Comparison of ENCODE assay signal across 15 cellular contexts in the genomic region with DNA sequence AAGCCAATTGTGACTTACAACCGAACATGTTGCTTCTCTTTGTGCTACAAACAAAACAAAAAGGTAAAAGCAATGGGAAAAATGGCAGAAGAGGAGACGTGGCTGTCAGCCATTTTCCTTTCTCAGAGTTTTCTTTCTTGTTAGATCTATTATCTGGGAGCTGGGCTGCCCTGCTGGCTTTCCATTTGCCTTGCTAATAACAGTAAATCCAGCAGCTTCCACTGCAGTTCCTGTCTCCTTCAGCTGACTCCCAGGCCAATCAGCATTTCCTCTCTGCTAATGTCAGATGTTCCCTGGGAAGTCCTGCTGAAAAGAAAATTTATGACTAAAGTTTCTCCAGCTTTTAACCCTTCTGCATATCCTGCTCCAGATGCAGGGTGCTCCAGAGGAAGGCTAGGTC.
DNase-seq lines count a peak whose midpoint lies in the region; ATAC-seq and TF ChIP-seq lines count a peak whose summit lies in the region.
"Had no signal": no experiment of that assay in that cellular context is flagged by ENCODE, and none has a peak within 500 bp of the region (broad histone marks: within the 10 kb centered on the region; RNA-seq: fewer than 3 reads in every experiment).

No MANE protein-coding gene starts in this region.

- H3K23ac ChIP-seq in IMR-90 (ENCODE audit: low read depth, low read length) (peak overlapping the region; percentile 12; the same call in 1 of the 2 replicates), mesendoderm (ENCODE audit: low read length) (no peak overlapping the region)

- peak overlapping the region in 1 of 2 experiments; percentile 43; a peak in 1 of 4 replicates for H4K8ac ChIP-seq in IMR-90 (ENCODE audit: low read depth in 2 of 2, low read length in 2 of 2)
- H4K8ac ChIP-seq in mesendoderm (ENCODE audit: low read depth, low read length), result no peak overlapping the region

- H3K27me3 Mint-ChIP-seq in endodermal cell (ENCODE audit: insufficient read depth), result no peaks in the 10 kb centered on the region

- H2BK5ac ChIP-seq in IMR-90 (ENCODE audit: low read depth, low read length, poor library complexity, severe bottlenecking) (no peak overlapping the region), mesendoderm (ENCODE audit: low read length) (peak overlapping the region; percentile 59)

- no peak overlapping the region for H3K4me3 ChIP-seq in AG10803 (ENCODE audit: low read length)
- H3K4me3 ChIP-seq in IMR-90 (ENCODE audit: insufficient read depth, low read depth, low read length), result no peak overlapping the region
- no peak overlapping the region for H3K4me3 ChIP-seq in endodermal cell (ENCODE audit: low read length)
- H3K4me3 ChIP-seq in mesendoderm (ENCODE audit: low read length), result no peak overlapping the region
- H3K4me3 ChIP-seq in uterus, result no peak overlapping the region
- H3K4me3 ChIP-seq: PC-9 had no signal

- CTCF ChIA-PET in IMR-90 (lab: Yijun Ruan, JAX), result interaction anchor here (0.5 kb wide), 1 partner anchor 8 kb away, joined by 4 read pairs; no protein-coding TSS in a partner anchor

- peak overlapping the region; percentile 11; the same call in 1 of the 2 replicates for H2BK20ac ChIP-seq in IMR-90 (ENCODE audit: low read depth, low read length)

- H4K20me1 ChIP-seq in IMR-90 (ENCODE audit: insufficient read depth, low read length), result peaks cover 5% of the 10 kb centered on the region; the same call in 1 of the 2 replicates

- H3K27me3 ChIP-seq in IMR-90 (ENCODE audit: control insufficient read depth, insufficient read depth, low read length) (no peaks in the 10 kb centered on the region), endodermal cell (ENCODE audit: control insufficient read depth, insufficient read depth, low read length, poor library complexity, severe bottlenecking) (no peaks in the 10 kb centered on the region), mesendoderm (ENCODE audit: insufficient read depth, low read length, poor library complexity) (no peaks in the 10 kb centered on the region), uterus (no peaks in the 10 kb centered on the region)

- peaks cover 38 to 57% of the 10 kb centered on the region in 2 experiments for H3K79me1 ChIP-seq in IMR-90 (ENCODE audit: low read depth in 1 of 2, low read length in 2 of 2)
- H3K79me1 ChIP-seq in mesendoderm (ENCODE audit: low read length), result peaks cover 2% of the 10 kb centered on the region

- DNase-seq in AG10803 (ENCODE audit: low read depth), result peak; percentile 34
- peak; percentile 23 for DNase-seq in IMR-90
- peak; percentile 85 for DNase-seq in endodermal cell
- DNase-seq in mesendoderm, result peak; percentile 95
- DNase-seq in substantia nigra (lab: John Stamatoyannopoulos, UW), result no peak
- DNase-seq in GM19240 (ENCODE audit: insufficient read length, low spot score), result no peak
- DNase-seq in uterus, result no peak
- DNase-seq: hypothalamus; Kasumi-1; NCI-H146; NCI-H446 treated with DMSO at 0.1 percent for 48 hours; nucleus accumbens; PC-9; stimulated activated naive CD4-positive, alpha-beta T cell treated with Interleukin-2 at 50 U/mL for 16 hours had no signal

- no peak overlapping the region for H2AFZ ChIP-seq in IMR-90 (replicated peaks; ENCODE audit: low read length, poor library complexity)
- H2AFZ ChIP-seq: PC-9 had no signal

- H2AK5ac ChIP-seq in IMR-90 (ENCODE audit: low read depth, low read length) (peak overlapping the region; percentile 69; the same call in 1 of the 2 replicates), mesendoderm (ENCODE audit: low read length) (no peak overlapping the region)

- peaks cover 48% of the 10 kb centered on the region for H3K4me1 Mint-ChIP-seq in endodermal cell

- H3K14ac ChIP-seq in IMR-90 (replicated peaks; ENCODE audit: low read depth, low read length), result 0 out of 2 replicates have a peak overlapping the region, but pooled peaks have one; percentile 25

- H3K36me3 ChIP-seq in IMR-90 (ENCODE audit: control insufficient read depth, insufficient read depth, low read length), result peaks cover 3% of the 10 kb centered on the region; the same call in 1 of the 2 replicates
- peaks cover 11% of the 10 kb centered on the region for H3K36me3 ChIP-seq in endodermal cell (ENCODE audit: control insufficient read depth, insufficient read depth, low read length)
- H3K36me3 ChIP-seq in mesendoderm (ENCODE audit: control insufficient read depth, insufficient read depth, low read length), result no peaks in the 10 kb centered on the region
- no peaks in the 10 kb centered on the region for H3K36me3 ChIP-seq in uterus

- TF ChIP-seq POLR2A in IMR-90 (IDR thresholded peaks at IDR 0.05; ENCODE audit: low read depth, low read length) (no peak), uterus (IDR thresholded peaks at IDR 0.05) (no peak)

- H2BK15ac ChIP-seq in IMR-90 (ENCODE audit: low read depth, low read length), result peak overlapping the region; percentile 56; the same call in 1 of the 3 replicates
- peak overlapping the region; percentile 86 for H2BK15ac ChIP-seq in mesendoderm (replicated peaks; ENCODE audit: low read depth)

- in situ Hi-C loops in IMR-90 (cut with MboI; ENCODE audit: low sequenced_read_pairs), result no loop called here

- BruUV-seq in IMR-90 (replicated peaks; lab: Mats Ljungman, UMichigan), result no TSS peak

- no peaks in the 10 kb centered on the region for H3K9me3 Mint-ChIP-seq in endodermal cell

- H3K56ac ChIP-seq in IMR-90 (ENCODE audit: extremely low read depth, insufficient read depth, low read length) (no peak overlapping the region), mesendoderm (ENCODE audit: low read length) (peak overlapping the region; percentile 74)

- POLR2A ChIA-PET in IMR-90 (lab: Charles Lee; ENCODE audit: unreplicated experiment), result no interaction called here

- no peak for TF ChIP-seq RAD21 in IMR-90 (IDR thresholded peaks at IDR 0.05; ENCODE audit: low read length)

- H4K5ac ChIP-seq in IMR-90 (ENCODE audit: low read depth, low read length) (peak overlapping the region; percentile 8; the same call in 1 of the 2 replicates), mesendoderm (ENCODE audit: low read length) (no peak overlapping the region)

- peak overlapping the region; percentile 56 for H4K91ac ChIP-seq in IMR-90 (ENCODE audit: insufficient read depth, low read depth, low read length)

- H3K9ac ChIP-seq in IMR-90 (ENCODE audit: low read depth, low read length) (no peak overlapping the region), endodermal cell (ENCODE audit: extremely low read depth, low read length, poor library complexity, severe bottlenecking) (no peak overlapping the region), mesendoderm (ENCODE audit: low read length) (peak overlapping the region; percentile 28)

- H3K4ac ChIP-seq in IMR-90 (ENCODE audit: low read depth, low read length) (peak overlapping the region; percentile 72), mesendoderm (ENCODE audit: low read depth, low read length) (peak overlapping the region; percentile 94)

- no peak overlapping the region for H3K4me2 ChIP-seq in IMR-90 (ENCODE audit: low read depth, low read length)
- H3K4me2 ChIP-seq in mesendoderm (ENCODE audit: low read length), result no peak overlapping the region
- H3K4me2 ChIP-seq: PC-9 had no signal

- no peaks in the 10 kb centered on the region for H3K79me2 ChIP-seq in mesendoderm (ENCODE audit: control insufficient read depth, insufficient read depth, low read length)

- H3K18ac ChIP-seq in IMR-90 (ENCODE audit: low read depth, low read length) (peak overlapping the region; percentile 57), mesendoderm (ENCODE audit: low read length) (peak overlapping the region; percentile 96)

- H3K9me3 ChIP-seq in IMR-90 (ENCODE audit: control insufficient read depth, insufficient read depth, low read length) (no peaks in the 10 kb centered on the region), endodermal cell (ENCODE audit: control insufficient read depth, low read length) (no peaks in the 10 kb centered on the region), uterus (no peaks in the 10 kb centered on the region)

- H3K4me3 Mint-ChIP-seq in endodermal cell, result no peak overlapping the region

- no peak for ATAC-seq in IMR-90 (ENCODE audit: low read depth)
- no peak for ATAC-seq in GM19351 (IDR thresholded peaks at IDR 0.05; ENCODE audit: unreplicated experiment)

- H3K27ac Mint-ChIP-seq in endodermal cell, result peak overlapping the region; percentile 86

- H3K4me1 ChIP-seq in IMR-90 (ENCODE audit: control insufficient read depth, insufficient read depth, low read length) (peaks cover 28% of the 10 kb centered on the region), endodermal cell (ENCODE audit: control insufficient read depth, insufficient read depth, low read length) (peaks cover 12% of the 10 kb centered on the region), mesendoderm (ENCODE audit: control insufficient read depth, low read depth, low read length) (peaks cover 26% of the 10 kb centered on the region), uterus (no peaks in the 10 kb centered on the region)

- peaks cover 8% of the 10 kb centered on the region for H3K36me3 Mint-ChIP-seq in endodermal cell (ENCODE audit: low read depth)

- H3K27ac ChIP-seq in IMR-90 (ENCODE audit: insufficient read depth, low read length) (peak overlapping the region; percentile 14; the same call in 1 of the 2 replicates), endodermal cell (ENCODE audit: low read depth, low read length) (peak overlapping the region; percentile 71), mesendoderm (ENCODE audit: low read depth, low read length) (peak overlapping the region; percentile 81), substantia nigra (ENCODE audit: low read depth, low read length, poor library complexity, severe bottlenecking) (no peak overlapping the region), uterus (no peak overlapping the region)
- H3K27ac ChIP-seq: PC-9 had no signal

- H2BK120ac ChIP-seq in IMR-90 (ENCODE audit: low read depth, low read length), result peak overlapping the region; percentile 67; the same call in 1 of the 2 replicates
- no peak overlapping the region for H2BK120ac ChIP-seq in mesendoderm (ENCODE audit: low read depth, low read length)

- dilution Hi-C loops in IMR-90 (cut with HindIII; ENCODE audit: low sequenced_read_pairs, unreplicated experiment), result no loop called here

- H3K9me1 ChIP-seq in IMR-90 (ENCODE audit: insufficient read depth, low read length), result peaks cover 30% of the 10 kb centered on the region

- no CpG with 5 or more reads among the region's 2 CpGs for WGBS in IMR-90 (ENCODE audit: extremely low coverage in 2 of 2, insufficient read length in 1 of 2), 2 experiments
- WGBS in endodermal cell (ENCODE audit: insufficient coverage in 1 of 2, insufficient read length in 1 of 2), 2 experiments, result 0 to 27% methylated on average over 1 to 2 of the region's 2 CpGs
- no CpG with 5 or more reads among the region's 2 CpGs for WGBS in mesendoderm (ENCODE audit: extremely low coverage, insufficient coverage, low lambda C conversion rate)

- H2AK9ac ChIP-seq in IMR-90 (replicated peaks; ENCODE audit: low read depth, low read length, poor library complexity), result no peak overlapping the region

- intact Hi-C loops in IMR-90 (cut with micrococcal nuclease) (no loop called here), uterus (cut with DNase I; ENCODE audit: low total_unique reads) (no loop called here)

- TF ChIP-seq CTCF in AG10803 (conservative IDR thresholded peaks at IDR 0.05; ENCODE audit: low read length), result no peak
- no peak for TF ChIP-seq CTCF in IMR-90 (conservative IDR thresholded peaks at IDR 0.05; ENCODE audit: low read depth, low read length)
- TF ChIP-seq CTCF in endodermal cell (conservative IDR thresholded peaks at IDR 0.05), result no peak
- TF ChIP-seq CTCF in uterus (IDR thresholded peaks at IDR 0.05), result no peak

TF ChIP-seq in IMR-90, 13 proteins besides CTCF, POLR2A, EP300 and RAD21 (continues in another document):
- TF ChIP-seq FOS (IDR thresholded peaks at IDR 0.05; ENCODE audit: low read depth, low read length), result no peak

Comparison
In these comparisons a context has a peak if more than half of its experiments do, and no peak if none do; other contexts are left out.
1. DNase-seq: peak in AG10803 (single experiment), IMR-90 (single experiment), endodermal cell (single experiment) and mesendoderm (single experiment); none in substantia nigra (0 of 49), GM19240 (single experiment) and uterus (0 of 2).
2. H3K27ac ChIP-seq: peak in IMR-90 (single experiment), endodermal cell (single experiment) and mesendoderm (single experiment); none in substantia nigra (single experiment) and uterus (0 of 2).